Comparison of ENCODE assay signal across 17 cellular contexts in genomic region chr5:165559645-165560044, GRCh38.
DNase-seq lines count a peak whose midpoint lies in the region; ATAC-seq lines count a peak whose summit lies in the region.
"Had no signal": no experiment of that assay in that cellular context is flagged by ENCODE, and none has a peak within 500 bp of the region (broad histone marks: within the 10 kb centered on the region; RNA-seq: fewer than 3 reads in every experiment).

No MANE protein-coding gene starts in this region.

- in situ Hi-C loops in KBM-7 (cut with MboI; ENCODE audit: low pct_unique_long_range_greater_than_20kb, low sequenced_read_pairs): no loop called here

- peak; percentile 96 for DNase-seq in KBM-7
- DNase-seq in SIG-M5 (lab: John Stamatoyannopoulos, UW): peak; percentile 97
- DNase-seq in stimulated activated naive B cell treated with anti-CD40 and anti-IgM and Interleukin-4, amounts not matched to agents 10 μg/mL and 1 μg/mL and 100 μg/mL, for 72 hours: no peak
- DNase-seq in NCI-H748 (lab: John Stamatoyannopoulos, UW; ENCODE audit: unreplicated experiment): no peak
- DNase-seq in left lobe of liver (ENCODE audit: low spot score): no peak
- no peak for DNase-seq in dedifferentiated amniotic fluid mesenchymal stem cell (ENCODE audit: extremely low spot score)
- DNase-seq: activated CD4-positive, CD25-positive, alpha-beta regulatory T cell; amygdala; central memory CD4-positive, alpha-beta T cell; effector CD4-positive, alpha-beta T cell; lower lobe of right lung; NCI-H1105; NCI-H2107; NCI-H526; stimulated activated CD4-positive, alpha-beta T cell treated with anti-CD3 and anti-CD28 coated beads, Interleukin-2, amount 100 ng/mL, for 48 hours had no signal

- no peak overlapping the region for H3K4me3 Mint-ChIP-seq in stimulated activated naive B cell treated with anti-CD40 and anti-IgM and Interleukin-4, amounts not matched to agents 10 μg/mL and 1 μg/mL and 100 μg/mL, for 72 hours

- peaks cover 0 to 2% of the 10 kb centered on the region in 2 donors for H3K9me3 Mint-ChIP-seq in stimulated activated naive B cell treated with anti-CD40 and anti-IgM and Interleukin-4, amounts not matched to agents 10 μg/mL and 1 μg/mL and 100 μg/mL, for 72 hours

- H3K27ac Mint-ChIP-seq in stimulated activated naive B cell treated with anti-CD40 and anti-IgM and Interleukin-4, amounts not matched to agents 10 μg/mL and 1 μg/mL and 100 μg/mL, for 72 hours: no peak overlapping the region

- ATAC-seq in GM18520 (IDR thresholded peaks at IDR 0.05; ENCODE audit: unreplicated experiment) (peak; percentile 46), left lobe of liver (no peak)
- ATAC-seq in stimulated activated naive B cell treated with anti-CD40 and anti-IgM and Interleukin-4, amounts not matched to agents 10 μg/mL and 1 μg/mL and 100 μg/mL, for 72 hours (replicated peaks): peak; percentile 42 to 68
- ATAC-seq: HCT116 had no signal

- no peaks in the 10 kb centered on the region for H3K36me3 Mint-ChIP-seq in stimulated activated naive B cell treated with anti-CD40 and anti-IgM and Interleukin-4, amounts not matched to agents 10 μg/mL and 1 μg/mL and 100 μg/mL, for 72 hours

- H3K27me3 Mint-ChIP-seq in stimulated activated naive B cell treated with anti-CD40 and anti-IgM and Interleukin-4, amounts not matched to agents 10 μg/mL and 1 μg/mL and 100 μg/mL, for 72 hours: no peaks in the 10 kb centered on the region

- H3K4me1 Mint-ChIP-seq in stimulated activated naive B cell treated with anti-CD40 and anti-IgM and Interleukin-4, amounts not matched to agents 10 μg/mL and 1 μg/mL and 100 μg/mL, for 72 hours: peaks cover 0 to 3% of the 10 kb centered on the region in 2 donors

Comparison
In these comparisons a context has a peak if more than half of its experiments do, and no peak if none do; other contexts are left out.
1. DNase-seq: peak in KBM-7 (single experiment) and SIG-M5 (single experiment); none in stimulated activated naive B cell treated with anti-CD40 and anti-IgM and Interleukin-4, amounts not matched to agents 10 μg/mL and 1 μg/mL and 100 μg/mL, for 72 hours (single experiment), NCI-H748 (single experiment), left lobe of liver (single experiment) and dedifferentiated amniotic fluid mesenchymal stem cell (single experiment).